ENCODE assay signal across 8 cellular contexts in genomic region chr1:6497215-6497866, GRCh38. TPM values are rescaled to one million over a fixed set of nuclear protein-coding genes. Genes with fewer than 3 reads are reported as not detected.
DNase-seq lines count a peak whose midpoint lies in the region; ATAC-seq and TF ChIP-seq lines count a peak whose summit lies in the region.

No MANE protein-coding gene starts in this region.

- no peaks in the 10 kb centered on the region for H3K79me2 ChIP-seq in neural progenitor cell (ENCODE audit: low read depth)

- H3K4me2 ChIP-seq in neural progenitor cell = peak overlapping the region; percentile 100

- peak; percentile 30 for DNase-seq in NCI-H526 treated with DMSO at 0.1 percent for 48 hours (lab: John Stamatoyannopoulos, UW)
- peak; percentile 31 for DNase-seq in fibroblast of villous mesenchyme (ENCODE audit: low read depth)
- DNase-seq in neural progenitor cell (ENCODE audit: low spot score) = peak; percentile 92

- H3K4me3 ChIP-seq in fibroblast of villous mesenchyme (ENCODE audit: low read depth, low read length) (peak overlapping the region; percentile 69), neural progenitor cell (peak overlapping the region; percentile 89)

- peaks cover 14% of the 10 kb centered on the region for H4K20me1 ChIP-seq in neural progenitor cell (ENCODE audit: low read depth)

- H3K4me1 ChIP-seq in ES-I3 (ENCODE audit: insufficient read depth, low read length) (peaks cover 17% of the 10 kb centered on the region; the same call in 1 of the 2 replicates), neural progenitor cell (peaks cover 25% of the 10 kb centered on the region)

- peaks cover 5% of the 10 kb centered on the region for H3K4me1 Mint-ChIP-seq in activated T-helper 17 cell treated with anti-CD3 and anti-CD28 coated beads, Interleukin-2, amount 50 U/mL, for 72 hours
- peaks cover 31% of the 10 kb centered on the region for H3K4me1 Mint-ChIP-seq in neural progenitor cell

- no peaks in the 10 kb centered on the region for H3K27me3 Mint-ChIP-seq in activated T-helper 17 cell treated with anti-CD3 and anti-CD28 coated beads, Interleukin-2, amount 50 U/mL, for 72 hours
- H3K27me3 Mint-ChIP-seq in neural progenitor cell (ENCODE audit: insufficient read depth, low read depth) = peaks cover 8% of the 10 kb centered on the region

- H3K36me3 Mint-ChIP-seq in activated T-helper 17 cell treated with anti-CD3 and anti-CD28 coated beads, Interleukin-2, amount 50 U/mL, for 72 hours (ENCODE audit: low read depth) = no peaks in the 10 kb centered on the region
- no peaks in the 10 kb centered on the region for H3K36me3 Mint-ChIP-seq in neural progenitor cell

- H3K9me3 ChIP-seq in ES-I3 (ENCODE audit: control insufficient read depth, insufficient read depth, low read length) (no peaks in the 10 kb centered on the region), neural progenitor cell (ENCODE audit: low read depth) (no peaks in the 10 kb centered on the region)

- no peaks in the 10 kb centered on the region for H3K9me3 Mint-ChIP-seq in activated T-helper 17 cell treated with anti-CD3 and anti-CD28 coated beads, Interleukin-2, amount 50 U/mL, for 72 hours
- no peaks in the 10 kb centered on the region for H3K9me3 Mint-ChIP-seq in neural progenitor cell

- TF ChIP-seq CTCF in fibroblast of villous mesenchyme (IDR thresholded peaks at IDR 0.05; ENCODE audit: insufficient read depth, low read depth, low read length) (no peak), neural progenitor cell (IDR thresholded peaks at IDR 0.05) (no peak)

- H3F3A ChIP-seq in neural progenitor cell (ENCODE audit: low read depth) = peaks cover 19% of the 10 kb centered on the region

- H3K27me3 ChIP-seq in neural progenitor cell = peaks cover 38% of the 10 kb centered on the region

- H2AFZ ChIP-seq in neural progenitor cell (replicated peaks) = peak overlapping the region; percentile 50

- H3K27ac Mint-ChIP-seq in activated T-helper 17 cell treated with anti-CD3 and anti-CD28 coated beads, Interleukin-2, amount 50 U/mL, for 72 hours = peak overlapping the region; percentile 30
- H3K27ac Mint-ChIP-seq in neural progenitor cell = peak overlapping the region; percentile 82

- H3K4me3 Mint-ChIP-seq in activated T-helper 17 cell treated with anti-CD3 and anti-CD28 coated beads, Interleukin-2, amount 50 U/mL, for 72 hours = peak overlapping the region; percentile 58
- H3K4me3 Mint-ChIP-seq in neural progenitor cell = peak overlapping the region; percentile 87

- no peak overlapping the region for H3K27ac ChIP-seq in neural progenitor cell

- H3K36me3 ChIP-seq in ES-I3 (ENCODE audit: insufficient read depth, low read length) = no peaks in the 10 kb centered on the region
- no peaks in the 10 kb centered on the region for H3K36me3 ChIP-seq in neural progenitor cell

- H3K9ac ChIP-seq in ES-I3 (ENCODE audit: low read depth, low read length) (peak overlapping the region; percentile 56; the same call in 1 of the 2 replicates), neural progenitor cell (no peak overlapping the region)

- ATAC-seq in activated T-helper 17 cell treated with anti-CD3 and anti-CD28 coated beads, Interleukin-2, amount 50 U/mL, for 72 hours (replicated peaks) = peak; percentile 74
- ATAC-seq in GM21390 (IDR thresholded peaks at IDR 0.05; ENCODE audit: unreplicated experiment) = no peak
- no peak for ATAC-seq in GM21423 (IDR thresholded peaks at IDR 0.05; ENCODE audit: unreplicated experiment)
- no peak for ATAC-seq in GM18870 (IDR thresholded peaks at IDR 0.05; ENCODE audit: unreplicated experiment)

RNA-seq across cellular contexts. Expression of gene PLEKHG5, which starts 5.9 kb away (rescaled TPM):
- total RNA-seq in activated T-helper 17 cell treated with anti-CD3 and anti-CD28 coated beads, Interleukin-2, amount 50 U/mL, for 72 hours = 1 to 10 TPM; 3.2 to 3.8 TPM
- total RNA-seq in fibroblast of villous mesenchyme = 7.4 and 11.2 TPM in 2 replicates
- total RNA-seq in neural progenitor cell (ENCODE audit: low replicate concordance) = 7.4 and 25.9 TPM in 2 replicates

RNA-seq across cellular contexts. Expression of gene TNFRSF25, which starts 31.4 kb away (rescaled TPM):
- 100 to 1,000 TPM; 132 to 199 TPM for total RNA-seq in activated T-helper 17 cell treated with anti-CD3 and anti-CD28 coated beads, Interleukin-2, amount 50 U/mL, for 72 hours
- total RNA-seq in fibroblast of villous mesenchyme = 2.9 and 3.9 TPM in 2 replicates
- total RNA-seq in neural progenitor cell (ENCODE audit: low replicate concordance) = 15.6 and 23.7 TPM in 2 replicates

RNA-seq across cellular contexts. Expression of gene NOL9, which starts 57.0 kb away (rescaled TPM):
- total RNA-seq in activated T-helper 17 cell treated with anti-CD3 and anti-CD28 coated beads, Interleukin-2, amount 50 U/mL, for 72 hours = 10 to 100 TPM; 33.2 to 58.0 TPM
- 30.9 and 39.3 TPM in 2 replicates for total RNA-seq in fibroblast of villous mesenchyme
- 28.1 and 48.0 TPM in 2 replicates for total RNA-seq in neural progenitor cell (ENCODE audit: low replicate concordance)

RNA-seq across cellular contexts. Expression of gene TAS1R1, which starts 57.8 kb away (rescaled TPM):
- total RNA-seq in activated T-helper 17 cell treated with anti-CD3 and anti-CD28 coated beads, Interleukin-2, amount 50 U/mL, for 72 hours = not detected
- total RNA-seq in fibroblast of villous mesenchyme (under 0.01 TPM in 1 of 2 replicates, not detected in the other), neural progenitor cell (ENCODE audit: low replicate concordance) (not detected in 2 replicates)

Comparison
In these comparisons a context has a peak if more than half of its experiments do, and no peak if none do; other contexts are left out.
1. DNase-seq: peak in every context shown above with its lines; median percentile 92 in neural progenitor cell; 31 in fibroblast of villous mesenchyme; 30 in NCI-H526 treated with DMSO at 0.1 percent for 48 hours.